In genomic region chr17:52647411-52647810, GRCh38 we compare ENCODE assay signal across 33 cellular contexts.
"Had no signal": no experiment of that assay in that cellular context is flagged by ENCODE, and none has a peak within 500 bp of the region (broad histone marks: within the 10 kb centered on the region; RNA-seq: fewer than 3 reads in every experiment).

No MANE protein-coding gene starts in this region.

- DNase-seq: activated effector memory CD4-positive, alpha-beta T cell treated with anti-CD3 and anti-CD28 coated beads, Interleukin-2, amount 50 U/mL, for 16 hours; activated effector memory CD4-positive, alpha-beta T cell treated with Interleukin-2 at 50 U/mL for 16 hours; activated gamma-delta T cell; activated gamma-delta T cell treated with Interleukin-2 at 50 U/mL for 16 hours; activated naive CD4-positive, alpha-beta T cell; activated naive CD4-positive, alpha-beta T cell treated with anti-CD3 and anti-CD28 coated beads for 36 hours; activated naive CD4-positive, alpha-beta T cell treated with anti-CD3 and anti-CD28 coated beads, Interleukin-2, amount 10 ng/mL, durations not matched to agents 7 days and 5 days; activated naive CD4-positive, alpha-beta T cell treated with anti-CD3 and anti-CD28 coated beads, Interleukin-2, amount 50 U/mL, for 16 hours; activated naive CD4-positive, alpha-beta T cell treated with Interleukin-2 at 50 U/mL for 16 hours; activated naive CD8-positive, alpha-beta T cell treated with anti-CD3 and anti-CD28 coated beads for 36 hours; activated naive CD8-positive, alpha-beta T cell treated with anti-CD3 and anti-CD28 coated beads, Interleukin-2, amount 10 ng/mL, durations not matched to agents 7 days and 5 days; activated naive CD8-positive, alpha-beta T cell treated with anti-CD3 and anti-CD28 coated beads, Interleukin-2, amount 50 U/mL, for 24 hours; activated T-cell treated with anti-CD3 and anti-CD28 coated beads for 4 hours; activated T-cell treated with anti-CD3 and anti-CD28 coated beads, Interleukin-2, amount 50 U/mL, for 1 hour; activated T-cell treated with anti-CD3 and anti-CD28 coated beads, Interleukin-2, amount 50 U/mL, for 24 hours; activated T-cell treated with anti-CD3 and anti-CD28 coated beads, Interleukin-2, amount 50 U/mL, for 4 hours; activated T-cell treated with anti-CD3 and anti-CD28 coated beads, Interleukin-2, amount 50 U/mL, for 48 hours; activated T-cell treated with anti-CD3 and anti-CD28 coated beads, Interleukin-2, amount 50 U/mL, for 72 hours; adrenal gland; amniotic stem cell; amygdala; anterior cingulate cortex; aorta; body of pancreas; brain microvascular endothelial cell; caudate nucleus; central memory CD4-positive, alpha-beta T cell; cerebellar nuclear complex had no signal

- H3K27ac ChIP-seq: adrenal gland, ascending aorta, body of pancreas, brain microvascular endothelial cell, breast epithelium, cardiac muscle cell had no signal

- H3K4me1 ChIP-seq: adrenal gland, ascending aorta, body of pancreas, breast epithelium had no signal

- H3K27me3 ChIP-seq: adrenal gland, ascending aorta, body of pancreas, brain microvascular endothelial cell, cardiac muscle cell had no signal

- H3K4me3 ChIP-seq: adrenal gland, ascending aorta, body of pancreas, breast epithelium, cardiac muscle cell had no signal

- ATAC-seq: activated naive CD4-positive, alpha-beta T cell treated with anti-CD3 and anti-CD28 coated beads, Interleukin-2, amount 50 U/mL, for 72 hours; activated naive CD8-positive, alpha-beta T cell treated with anti-CD3 and anti-CD28 coated beads, Interleukin-2, amount 50 U/mL, for 24 hours; activated T-cell treated with anti-CD3 and anti-CD28 coated beads, Interleukin-2, amount 50 U/mL, for 4 hours; activated T-cell treated with anti-CD3 and anti-CD28 coated beads, Interleukin-2, amount 50 U/mL, for 72 hours; activated T-helper 17 cell treated with anti-CD3 and anti-CD28 coated beads, Interleukin-2, amount 50 U/mL, for 72 hours; body of pancreas had no signal

- H3K36me3 ChIP-seq: adrenal gland, ascending aorta, brain microvascular endothelial cell, breast epithelium, cardiac muscle cell had no signal

- H3K9me3 ChIP-seq: adrenal gland, ascending aorta, body of pancreas, breast epithelium had no signal
